Comparison of ENCODE assay signal across 1 cellular context in the genomic region with DNA sequence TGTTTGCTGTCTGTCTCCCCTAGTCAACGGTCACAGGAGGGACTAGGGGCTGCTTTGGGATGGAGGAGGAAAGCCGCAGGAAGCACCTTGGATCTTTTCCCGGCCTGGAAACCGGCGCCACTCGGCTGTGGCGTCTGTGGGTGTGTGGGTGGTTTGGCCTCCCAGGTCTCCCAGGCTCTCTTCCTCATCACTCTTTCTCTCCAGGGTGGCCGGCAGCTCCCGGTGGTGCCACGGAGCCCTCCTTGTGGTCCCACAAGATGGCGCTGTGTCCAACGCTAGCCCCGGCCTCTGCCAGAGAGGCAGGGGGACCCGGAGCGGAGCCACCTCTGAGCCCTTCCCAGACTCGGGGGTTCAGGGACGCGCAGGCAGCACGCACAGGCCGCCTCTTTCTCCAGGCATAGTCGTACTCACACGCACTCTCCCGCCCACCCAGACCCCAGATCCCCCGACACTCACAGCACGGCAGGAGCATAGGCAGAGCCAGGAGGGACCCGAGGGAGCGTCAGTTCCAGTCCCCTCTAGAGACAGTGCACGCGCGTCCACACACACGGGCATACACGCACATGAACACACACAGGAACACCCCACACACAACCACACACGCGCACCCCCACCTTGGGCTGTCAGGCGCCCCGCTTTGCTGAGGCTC.
TF ChIP-seq lines count a peak whose summit lies in the region.

No MANE protein-coding gene starts in this region.

TF ChIP-seq in SK-N-SH, 30 proteins besides CTCF, POLR2A, EP300 and RAD21 (continued from another document):
- TF ChIP-seq, protein P1, sequence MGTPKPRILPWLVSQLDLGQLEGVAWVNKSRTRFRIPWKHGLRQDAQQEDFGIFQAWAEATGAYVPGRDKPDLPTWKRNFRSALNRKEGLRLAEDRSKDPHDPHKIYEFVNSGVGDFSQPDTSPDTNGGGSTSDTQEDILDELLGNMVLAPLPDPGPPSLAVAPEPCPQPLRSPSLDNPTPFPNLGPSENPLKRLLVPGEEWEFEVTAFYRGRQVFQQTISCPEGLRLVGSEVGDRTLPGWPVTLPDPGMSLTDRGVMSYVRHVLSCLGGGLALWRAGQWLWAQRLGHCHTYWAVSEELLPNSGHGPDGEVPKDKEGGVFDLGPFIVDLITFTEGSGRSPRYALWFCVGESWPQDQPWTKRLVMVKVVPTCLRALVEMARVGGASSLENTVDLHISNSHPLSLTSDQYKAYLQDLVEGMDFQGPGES (IDR thresholded peaks at IDR 0.05; ENCODE audit: low read depth, low read length) = no peak
- no peak for TF ChIP-seq EZH2phosphoT487 (IDR thresholded peaks at IDR 0.05; ENCODE audit: borderline replicate concordance, low read depth)
